In genomic region chr6:143843689-143844405, GRCh38 we compare ENCODE assay signal across 1 cellular context.
TF ChIP-seq lines count a peak whose summit lies in the region.

No MANE protein-coding gene starts in this region.

TF ChIP-seq in HepG2, 621 proteins besides CTCF, POLR2A, EP300 and RAD21 (continued from another document and continues in another):
- TF ChIP-seq ZBTB44 (CRISPR knock-in tag; IDR thresholded peaks at IDR 0.05) (no peak), NCOA5 (CRISPR knock-in tag; IDR thresholded peaks at IDR 0.05) (no peak), HNF1A (IDR thresholded peaks at IDR 0.05; ENCODE audit: low read depth) (0 out of 2 replicates have a peak, but pooled peaks have one; percentile 10), HNF1A (CRISPR knock-in tag; IDR thresholded peaks at IDR 0.05; ENCODE audit: borderline replicate concordance) (no peak), TBX2 (CRISPR knock-in tag; IDR thresholded peaks at IDR 0.05; ENCODE audit: borderline replicate concordance) (no peak), SRY (CRISPR knock-in tag; IDR thresholded peaks at IDR 0.05) (peak; percentile 11; the same call in 1 of the 2 replicates), ZBTB7A (CRISPR knock-in tag; IDR thresholded peaks at IDR 0.05) (no peak), TP53 (CRISPR knock-in tag; conservative IDR thresholded peaks at IDR 0.05) (no peak), ELF3 (CRISPR knock-in tag; IDR thresholded peaks at IDR 0.05) (no peak), ZNF670 (CRISPR knock-in tag; IDR thresholded peaks at IDR 0.05; ENCODE audit: borderline replicate concordance) (no peak), POGZ (CRISPR knock-in tag; IDR thresholded peaks at IDR 0.05) (no peak), FOXM1 (CRISPR knock-in tag; IDR thresholded peaks at IDR 0.05) (no peak), NFIB (CRISPR knock-in tag; IDR thresholded peaks at IDR 0.05; ENCODE audit: borderline replicate concordance) (peak; percentile 95), ZNF331 (CRISPR knock-in tag; IDR thresholded peaks at IDR 0.05) (no peak), SKIL (CRISPR knock-in tag; IDR thresholded peaks at IDR 0.05; ENCODE audit: borderline replicate concordance) (no peak), GFI1 (CRISPR knock-in tag; IDR thresholded peaks at IDR 0.05; ENCODE audit: borderline replicate concordance) (peak; percentile 1; the same call in 1 of the 2 replicates), ZNF335 (CRISPR knock-in tag; IDR thresholded peaks at IDR 0.05) (no peak), ZNF850 (CRISPR knock-in tag; conservative IDR thresholded peaks at IDR 0.05) (no peak), THAP8 (CRISPR knock-in tag; IDR thresholded peaks at IDR 0.05; ENCODE audit: borderline replicate concordance) (0 out of 2 replicates have a peak, but pooled peaks have one; percentile 18), ZNF350 (CRISPR knock-in tag; IDR thresholded peaks at IDR 0.05; ENCODE audit: borderline replicate concordance, low read depth) (no peak), REL (CRISPR knock-in tag; conservative IDR thresholded peaks at IDR 0.05) (no peak; the same call in 1 of the 2 replicates), ZNF790 (CRISPR knock-in tag; IDR thresholded peaks at IDR 0.05; ENCODE audit: borderline replicate concordance) (0 out of 2 replicates have a peak, but pooled peaks have one; percentile 5), SOX5 (CRISPR knock-in tag; IDR thresholded peaks at IDR 0.05; ENCODE audit: borderline replicate concordance) (no peak), SSRP1 (CRISPR knock-in tag; IDR thresholded peaks at IDR 0.05) (no peak), SRSF9 (IDR thresholded peaks at IDR 0.05; ENCODE audit: borderline replicate concordance, insufficient read depth, low read depth, low read length, poor library complexity, severe bottlenecking) (no peak), ZNF296 (CRISPR knock-in tag; conservative IDR thresholded peaks at IDR 0.05) (no peak), ZBTB42 (CRISPR knock-in tag; IDR thresholded peaks at IDR 0.05) (0 out of 2 replicates have a peak, but pooled peaks have one; percentile 5), ZSCAN12 (CRISPR knock-in tag; IDR thresholded peaks at IDR 0.05) (no peak), MXD4 (CRISPR knock-in tag; IDR thresholded peaks at IDR 0.05) (no peak), HOMEZ (CRISPR knock-in tag; IDR thresholded peaks at IDR 0.05; ENCODE audit: low read depth) (no peak), JUN (CRISPR knock-in tag; IDR thresholded peaks at IDR 0.05) (no peak), DR1 (CRISPR knock-in tag; IDR thresholded peaks at IDR 0.05) (no peak), EZH2 (conservative IDR thresholded peaks at IDR 0.05; ENCODE audit: low read depth, low read length) (no peak), MZF1 (CRISPR knock-in tag; IDR thresholded peaks at IDR 0.05; ENCODE audit: borderline replicate concordance) (no peak), ZNF780A (CRISPR knock-in tag; IDR thresholded peaks at IDR 0.05) (no peak)
- TF ChIP-seq, protein P1, sequence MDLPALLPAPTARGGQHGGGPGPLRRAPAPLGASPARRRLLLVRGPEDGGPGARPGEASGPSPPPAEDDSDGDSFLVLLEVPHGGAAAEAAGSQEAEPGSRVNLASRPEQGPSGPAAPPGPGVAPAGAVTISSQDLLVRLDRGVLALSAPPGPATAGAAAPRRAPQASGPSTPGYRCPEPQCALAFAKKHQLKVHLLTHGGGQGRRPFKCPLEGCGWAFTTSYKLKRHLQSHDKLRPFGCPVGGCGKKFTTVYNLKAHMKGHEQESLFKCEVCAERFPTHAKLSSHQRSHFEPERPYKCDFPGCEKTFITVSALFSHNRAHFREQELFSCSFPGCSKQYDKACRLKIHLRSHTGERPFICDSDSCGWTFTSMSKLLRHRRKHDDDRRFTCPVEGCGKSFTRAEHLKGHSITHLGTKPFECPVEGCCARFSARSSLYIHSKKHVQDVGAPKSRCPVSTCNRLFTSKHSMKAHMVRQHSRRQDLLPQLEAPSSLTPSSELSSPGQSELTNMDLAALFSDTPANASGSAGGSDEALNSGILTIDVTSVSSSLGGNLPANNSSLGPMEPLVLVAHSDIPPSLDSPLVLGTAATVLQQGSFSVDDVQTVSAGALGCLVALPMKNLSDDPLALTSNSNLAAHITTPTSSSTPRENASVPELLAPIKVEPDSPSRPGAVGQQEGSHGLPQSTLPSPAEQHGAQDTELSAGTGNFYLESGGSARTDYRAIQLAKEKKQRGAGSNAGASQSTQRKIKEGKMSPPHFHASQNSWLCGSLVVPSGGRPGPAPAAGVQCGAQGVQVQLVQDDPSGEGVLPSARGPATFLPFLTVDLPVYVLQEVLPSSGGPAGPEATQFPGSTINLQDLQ (CRISPR knock-in tag; IDR thresholded peaks at IDR 0.05), result no peak
- TF ChIP-seq, protein P2, sequence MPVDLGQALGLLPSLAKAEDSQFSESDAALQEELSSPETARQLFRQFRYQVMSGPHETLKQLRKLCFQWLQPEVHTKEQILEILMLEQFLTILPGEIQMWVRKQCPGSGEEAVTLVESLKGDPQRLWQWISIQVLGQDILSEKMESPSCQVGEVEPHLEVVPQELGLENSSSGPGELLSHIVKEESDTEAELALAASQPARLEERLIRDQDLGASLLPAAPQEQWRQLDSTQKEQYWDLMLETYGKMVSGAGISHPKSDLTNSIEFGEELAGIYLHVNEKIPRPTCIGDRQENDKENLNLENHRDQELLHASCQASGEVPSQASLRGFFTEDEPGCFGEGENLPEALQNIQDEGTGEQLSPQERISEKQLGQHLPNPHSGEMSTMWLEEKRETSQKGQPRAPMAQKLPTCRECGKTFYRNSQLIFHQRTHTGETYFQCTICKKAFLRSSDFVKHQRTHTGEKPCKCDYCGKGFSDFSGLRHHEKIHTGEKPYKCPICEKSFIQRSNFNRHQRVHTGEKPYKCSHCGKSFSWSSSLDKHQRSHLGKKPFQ (CRISPR knock-in tag; IDR thresholded peaks at IDR 0.05; ENCODE audit: insufficient replicate concordance), result no peak
- TF ChIP-seq, protein P3, sequence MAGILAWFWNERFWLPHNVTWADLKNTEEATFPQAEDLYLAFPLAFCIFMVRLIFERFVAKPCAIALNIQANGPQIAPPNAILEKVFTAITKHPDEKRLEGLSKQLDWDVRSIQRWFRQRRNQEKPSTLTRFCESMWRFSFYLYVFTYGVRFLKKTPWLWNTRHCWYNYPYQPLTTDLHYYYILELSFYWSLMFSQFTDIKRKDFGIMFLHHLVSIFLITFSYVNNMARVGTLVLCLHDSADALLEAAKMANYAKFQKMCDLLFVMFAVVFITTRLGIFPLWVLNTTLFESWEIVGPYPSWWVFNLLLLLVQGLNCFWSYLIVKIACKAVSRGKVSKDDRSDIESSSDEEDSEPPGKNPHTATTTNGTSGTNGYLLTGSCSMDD (CRISPR knock-in tag; IDR thresholded peaks at IDR 0.05), result no peak
- TF ChIP-seq, protein P4, sequence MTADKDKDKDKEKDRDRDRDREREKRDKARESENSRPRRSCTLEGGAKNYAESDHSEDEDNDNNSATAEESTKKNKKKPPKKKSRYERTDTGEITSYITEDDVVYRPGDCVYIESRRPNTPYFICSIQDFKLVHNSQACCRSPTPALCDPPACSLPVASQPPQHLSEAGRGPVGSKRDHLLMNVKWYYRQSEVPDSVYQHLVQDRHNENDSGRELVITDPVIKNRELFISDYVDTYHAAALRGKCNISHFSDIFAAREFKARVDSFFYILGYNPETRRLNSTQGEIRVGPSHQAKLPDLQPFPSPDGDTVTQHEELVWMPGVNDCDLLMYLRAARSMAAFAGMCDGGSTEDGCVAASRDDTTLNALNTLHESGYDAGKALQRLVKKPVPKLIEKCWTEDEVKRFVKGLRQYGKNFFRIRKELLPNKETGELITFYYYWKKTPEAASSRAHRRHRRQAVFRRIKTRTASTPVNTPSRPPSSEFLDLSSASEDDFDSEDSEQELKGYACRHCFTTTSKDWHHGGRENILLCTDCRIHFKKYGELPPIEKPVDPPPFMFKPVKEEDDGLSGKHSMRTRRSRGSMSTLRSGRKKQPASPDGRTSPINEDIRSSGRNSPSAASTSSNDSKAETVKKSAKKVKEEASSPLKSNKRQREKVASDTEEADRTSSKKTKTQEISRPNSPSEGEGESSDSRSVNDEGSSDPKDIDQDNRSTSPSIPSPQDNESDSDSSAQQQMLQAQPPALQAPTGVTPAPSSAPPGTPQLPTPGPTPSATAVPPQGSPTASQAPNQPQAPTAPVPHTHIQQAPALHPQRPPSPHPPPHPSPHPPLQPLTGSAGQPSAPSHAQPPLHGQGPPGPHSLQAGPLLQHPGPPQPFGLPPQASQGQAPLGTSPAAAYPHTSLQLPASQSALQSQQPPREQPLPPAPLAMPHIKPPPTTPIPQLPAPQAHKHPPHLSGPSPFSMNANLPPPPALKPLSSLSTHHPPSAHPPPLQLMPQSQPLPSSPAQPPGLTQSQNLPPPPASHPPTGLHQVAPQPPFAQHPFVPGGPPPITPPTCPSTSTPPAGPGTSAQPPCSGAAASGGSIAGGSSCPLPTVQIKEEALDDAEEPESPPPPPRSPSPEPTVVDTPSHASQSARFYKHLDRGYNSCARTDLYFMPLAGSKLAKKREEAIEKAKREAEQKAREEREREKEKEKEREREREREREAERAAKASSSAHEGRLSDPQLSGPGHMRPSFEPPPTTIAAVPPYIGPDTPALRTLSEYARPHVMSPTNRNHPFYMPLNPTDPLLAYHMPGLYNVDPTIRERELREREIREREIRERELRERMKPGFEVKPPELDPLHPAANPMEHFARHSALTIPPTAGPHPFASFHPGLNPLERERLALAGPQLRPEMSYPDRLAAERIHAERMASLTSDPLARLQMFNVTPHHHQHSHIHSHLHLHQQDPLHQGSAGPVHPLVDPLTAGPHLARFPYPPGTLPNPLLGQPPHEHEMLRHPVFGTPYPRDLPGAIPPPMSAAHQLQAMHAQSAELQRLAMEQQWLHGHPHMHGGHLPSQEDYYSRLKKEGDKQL (CRISPR knock-in tag; IDR thresholded peaks at IDR 0.05; ENCODE audit: low read depth), result no peak
- TF ChIP-seq, protein P5, sequence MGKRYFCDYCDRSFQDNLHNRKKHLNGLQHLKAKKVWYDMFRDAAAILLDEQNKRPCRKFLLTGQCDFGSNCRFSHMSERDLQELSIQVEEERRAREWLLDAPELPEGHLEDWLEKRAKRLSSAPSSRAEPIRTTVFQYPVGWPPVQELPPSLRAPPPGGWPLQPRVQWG (CRISPR knock-in tag; IDR thresholded peaks at IDR 0.05; ENCODE audit: borderline replicate concordance, low read depth), result no peak
